Comparison of ENCODE assay signal across 2 cellular contexts in the genomic region with DNA sequence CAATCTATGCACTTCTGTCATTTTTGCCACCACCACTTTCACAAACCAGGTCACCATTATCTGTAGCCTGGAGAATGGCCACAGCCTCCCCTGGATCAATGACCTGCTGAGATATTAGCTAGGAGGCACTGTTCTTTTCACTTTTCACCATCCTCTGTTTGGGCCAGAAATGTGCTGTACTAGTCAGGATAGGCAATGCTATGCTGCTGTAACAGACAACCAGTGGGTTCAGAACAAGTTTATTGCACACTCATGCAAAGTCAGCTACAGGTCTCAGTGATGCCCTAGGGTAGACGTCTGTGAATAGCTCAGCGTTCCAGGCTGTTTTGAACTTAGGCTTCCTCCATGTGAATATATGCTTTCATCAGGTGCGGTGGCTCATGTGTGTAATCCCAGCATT.
A peak's percentile ranks its signal among the peaks of the same experiment; 100 is the strongest.
TF ChIP-seq lines count a peak whose summit lies in the region.

No MANE protein-coding gene starts in this region.

TF ChIP-seq in HepG2, 621 proteins besides CTCF, POLR2A, EP300 and RAD21:
- TF ChIP-seq ZNF12 (CRISPR knock-in tag; IDR thresholded peaks at IDR 0.05) (peak; percentile 96), ZSCAN20 (CRISPR knock-in tag; IDR thresholded peaks at IDR 0.05; ENCODE audit: borderline replicate concordance) (no peak)

TF ChIP-seq in K562, 482 proteins besides CTCF, POLR2A, EP300 and RAD21:
- TF ChIP-seq SOX6 (IDR thresholded peaks at IDR 0.05) (no peak), TCF7 (IDR thresholded peaks at IDR 0.05; ENCODE audit: borderline replicate concordance) (no peak), CCAR2 (IDR thresholded peaks at IDR 0.05; ENCODE audit: low read depth, low read length) (no peak), ZBTB1 (CRISPR knock-in tag; IDR thresholded peaks at IDR 0.05; ENCODE audit: borderline replicate concordance, low read depth) (no peak), ZNF12 (CRISPR knock-in tag; IDR thresholded peaks at IDR 0.05) (peak; percentile 79; the same call in 1 of the 2 replicates)
- TF ChIP-seq, protein P1, sequence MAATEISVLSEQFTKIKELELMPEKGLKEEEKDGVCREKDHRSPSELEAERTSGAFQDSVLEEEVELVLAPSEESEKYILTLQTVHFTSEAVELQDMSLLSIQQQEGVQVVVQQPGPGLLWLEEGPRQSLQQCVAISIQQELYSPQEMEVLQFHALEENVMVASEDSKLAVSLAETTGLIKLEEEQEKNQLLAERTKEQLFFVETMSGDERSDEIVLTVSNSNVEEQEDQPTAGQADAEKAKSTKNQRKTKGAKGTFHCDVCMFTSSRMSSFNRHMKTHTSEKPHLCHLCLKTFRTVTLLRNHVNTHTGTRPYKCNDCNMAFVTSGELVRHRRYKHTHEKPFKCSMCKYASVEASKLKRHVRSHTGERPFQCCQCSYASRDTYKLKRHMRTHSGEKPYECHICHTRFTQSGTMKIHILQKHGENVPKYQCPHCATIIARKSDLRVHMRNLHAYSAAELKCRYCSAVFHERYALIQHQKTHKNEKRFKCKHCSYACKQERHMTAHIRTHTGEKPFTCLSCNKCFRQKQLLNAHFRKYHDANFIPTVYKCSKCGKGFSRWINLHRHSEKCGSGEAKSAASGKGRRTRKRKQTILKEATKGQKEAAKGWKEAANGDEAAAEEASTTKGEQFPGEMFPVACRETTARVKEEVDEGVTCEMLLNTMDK (IDR thresholded peaks at IDR 0.05; ENCODE audit: borderline replicate concordance, insufficient read depth, low read depth, low read length, poor library complexity, severe bottlenecking) = no peak
